Comparison of ENCODE assay signal across 16 cellular contexts in the genomic region with DNA sequence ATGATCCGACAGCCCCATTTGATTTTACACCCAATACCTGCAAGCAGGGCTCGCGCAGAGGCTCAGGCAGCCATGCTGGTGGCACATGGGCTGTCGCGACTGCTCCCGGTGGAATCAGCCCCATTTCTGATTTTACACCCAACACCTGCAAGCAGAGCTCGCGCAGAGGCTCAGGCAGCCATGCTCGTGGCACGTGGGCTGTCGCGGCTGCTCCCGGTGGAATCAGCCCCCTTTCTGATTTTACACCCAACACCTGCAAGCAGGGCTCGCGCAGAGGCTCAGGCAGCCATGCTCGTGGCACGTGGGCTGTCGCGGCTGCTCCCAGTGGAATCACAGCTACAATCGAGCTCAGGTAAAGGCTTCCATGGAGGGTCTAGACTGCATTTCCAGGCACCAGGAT.
DNase-seq lines count a peak whose midpoint lies in the region; TF ChIP-seq lines count a peak whose summit lies in the region.
"Had no signal": no experiment of that assay in that cellular context is flagged by ENCODE, and none has a peak within 500 bp of the region (broad histone marks: within the 10 kb centered on the region; RNA-seq: fewer than 3 reads in every experiment).

No MANE protein-coding gene starts in this region.

- no peak overlapping the region for H4K91ac ChIP-seq in H9 (ENCODE audit: insufficient read length, low read depth, low read length)

- no peak for TF ChIP-seq EP300 in esophagus muscularis mucosa (IDR thresholded peaks at IDR 0.05)

- no peak overlapping the region for H2BK15ac ChIP-seq in H9 (ENCODE audit: low read depth, low read length)

- H4K20me1 ChIP-seq in H9 (ENCODE audit: control insufficient read depth, insufficient read depth, insufficient read length), result no peaks in the 10 kb centered on the region
- H4K20me1 ChIP-seq: BLaER1 treated with 17β-estradiol and CSF1 and Interleukin-3, amounts not matched to agents 10 nM and 100 nM had no signal

- no CpG with 5 or more reads among the region's 20 CpGs for WGBS in H9 (ENCODE audit: extremely low coverage, insufficient read length, low lambda C conversion rate)
- 90% methylated on average over 20 of the region's 20 CpGs for WGBS in esophagus muscularis mucosa

- H3K27ac ChIP-seq in H9 (ENCODE audit: insufficient read length, low read depth, low read length) (no peak overlapping the region), esophagus muscularis mucosa (replicated peaks in 1 of 4) (no peak overlapping the region)
- H3K27ac ChIP-seq: BLaER1 treated with 17β-estradiol and CSF1 and Interleukin-3, amounts not matched to agents 10 nM and 100 nM had no signal

- H3K36me3 Mint-ChIP-seq in H9 (ENCODE audit: insufficient read depth in 1 of 3, low read depth in 3 of 3), result peaks cover 13 to 23% (median 22%) of the 10 kb centered on the region in 3 experiments; a peak in 6 of 7 replicates
- peaks cover 5% of the 10 kb centered on the region for H3K36me3 Mint-ChIP-seq in activated naive CD8-positive, alpha-beta T cell treated with anti-CD3 and anti-CD28 coated beads for 36 hours
- H3K36me3 Mint-ChIP-seq: CD4-positive, CD25-positive, alpha-beta regulatory T cell had no signal

- no peak overlapping the region for H3K4ac ChIP-seq in H9 (ENCODE audit: low read depth, low read length)

- peaks cover 10% of the 10 kb centered on the region for H3K27me3 Mint-ChIP-seq in H9 (ENCODE audit: low read depth)
- no peaks in the 10 kb centered on the region for H3K27me3 Mint-ChIP-seq in activated naive CD8-positive, alpha-beta T cell treated with anti-CD3 and anti-CD28 coated beads for 36 hours
- H3K27me3 Mint-ChIP-seq: CD4-positive, CD25-positive, alpha-beta regulatory T cell had no signal

- H2AFZ ChIP-seq in H9 (ENCODE audit: low read length), result no peak overlapping the region

- DNase-seq in H9 (peak; percentile 25), ecto neural progenitor cell (ENCODE audit: low spot score) (peak; percentile 46), islet precursor cell (peak; percentile 51), posterior vena cava (ENCODE audit: low spot score) (peak; percentile 78), esophagus muscularis mucosa (ENCODE audit: extremely low spot score) (no peak), KG1 (lab: John Stamatoyannopoulos, UW) (no peak)
- DNase-seq in activated naive CD8-positive, alpha-beta T cell treated with anti-CD3 and anti-CD28 coated beads for 36 hours, result no peak
- no peak for DNase-seq in stimulated activated naive CD4-positive, alpha-beta T cell treated with Interleukin-2 at 50 U/mL for 16 hours (lab: John Stamatoyannopoulos, UW)
- DNase-seq: ACHN; CD4-positive, CD25-positive, alpha-beta regulatory T cell; DMS 273 treated with DMSO at 0.1 percent for 48 hours; DMS79 treated with DMSO at 0.1 percent for 48 hours; GF-D8; HCEC 1CT; HFFc6 had no signal

- H3K4me3 ChIP-seq in esophagus muscularis mucosa, result no peak overlapping the region
- H3K4me3 ChIP-seq: BLaER1 treated with 17β-estradiol and CSF1 and Interleukin-3, amounts not matched to agents 10 nM and 100 nM had no signal

- H3K4me1 ChIP-seq in H9 (ENCODE audit: insufficient read depth, low read length) (no peaks in the 10 kb centered on the region), esophagus muscularis mucosa (no peaks in the 10 kb centered on the region)

- H3K9me3 ChIP-seq in H9 (ENCODE audit: control insufficient read depth, low read depth, low read length) (peaks cover 14% of the 10 kb centered on the region), esophagus muscularis mucosa (no peaks in the 10 kb centered on the region)

- H2BK120ac ChIP-seq in H9 (ENCODE audit: low read depth, low read length, poor library complexity, severe bottlenecking), result no peak overlapping the region

- no peaks in the 10 kb centered on the region for H3K79me1 ChIP-seq in H9 (ENCODE audit: insufficient read depth, low read depth, low read length, poor library complexity, severe bottlenecking)

- H3K27ac Mint-ChIP-seq in H9, result no peak overlapping the region
- H3K27ac Mint-ChIP-seq in activated naive CD8-positive, alpha-beta T cell treated with anti-CD3 and anti-CD28 coated beads for 36 hours, result no peak overlapping the region
- H3K27ac Mint-ChIP-seq: CD4-positive, CD25-positive, alpha-beta regulatory T cell; HFFc6 had no signal

- H3K4me1 Mint-ChIP-seq in H9, result peaks cover 5 to 6% of the 10 kb centered on the region in 2 experiments
- H3K4me1 Mint-ChIP-seq in activated naive CD8-positive, alpha-beta T cell treated with anti-CD3 and anti-CD28 coated beads for 36 hours, result no peaks in the 10 kb centered on the region
- H3K4me1 Mint-ChIP-seq: CD4-positive, CD25-positive, alpha-beta regulatory T cell had no signal

- no peak overlapping the region for H4K8ac ChIP-seq in H9 (replicated peaks; ENCODE audit: insufficient read length, low read depth, low read length)

- H2AK5ac ChIP-seq in H9 (ENCODE audit: insufficient read length, low read length), result no peak overlapping the region

- no peak overlapping the region for H3T11ph ChIP-seq in H9 (ENCODE audit: low read length)

- H3K23me2 ChIP-seq in H9 (ENCODE audit: insufficient read length, low read depth, low read length, poor library complexity, severe bottlenecking), result no peaks in the 10 kb centered on the region

- no peak overlapping the region for H2BK20ac ChIP-seq in H9 (ENCODE audit: low read depth, low read length, poor library complexity, severe bottlenecking)

- no peak overlapping the region for H3K9ac ChIP-seq in H9 (ENCODE audit: extremely low read depth, insufficient read length, low read length)
- H3K9ac ChIP-seq: BLaER1 treated with 17β-estradiol and CSF1 and Interleukin-3, amounts not matched to agents 10 nM and 100 nM had no signal

- no peak overlapping the region for H3K56ac ChIP-seq in H9 (ENCODE audit: insufficient read length, low read depth, low read length)

- peaks cover 31 to 37% of the 10 kb centered on the region in 2 experiments for H3K9me3 Mint-ChIP-seq in H9
- H3K9me3 Mint-ChIP-seq in activated naive CD8-positive, alpha-beta T cell treated with anti-CD3 and anti-CD28 coated beads for 36 hours, result peaks cover 28% of the 10 kb centered on the region

- no peaks in the 10 kb centered on the region for H3K79me2 ChIP-seq in H9 (ENCODE audit: insufficient read depth, low read length)

- H3K27me3 ChIP-seq in H9 (ENCODE audit: insufficient read depth, low read length), result no peaks in the 10 kb centered on the region
- H3K27me3 ChIP-seq in esophagus muscularis mucosa, result peaks cover 0 to 22% (median 0%) of the 10 kb centered on the region in 4 donors
- H3K27me3 ChIP-seq: BLaER1 treated with 17β-estradiol and CSF1 and Interleukin-3, amounts not matched to agents 10 nM and 100 nM had no signal

- no peak overlapping the region for H2BK5ac ChIP-seq in H9 (ENCODE audit: insufficient read length, low read length)

- no peak overlapping the region for H3K4me2 ChIP-seq in H9 (ENCODE audit: insufficient read depth, insufficient read length, low read length)
- H3K4me2 ChIP-seq: BLaER1 treated with 17β-estradiol and CSF1 and Interleukin-3, amounts not matched to agents 10 nM and 100 nM had no signal

- no peak overlapping the region for H3K4me3 Mint-ChIP-seq in H9
- H3K4me3 Mint-ChIP-seq in activated naive CD8-positive, alpha-beta T cell treated with anti-CD3 and anti-CD28 coated beads for 36 hours, result no peak overlapping the region
- H3K4me3 Mint-ChIP-seq: CD4-positive, CD25-positive, alpha-beta regulatory T cell; HFFc6 had no signal

- no peak for TF ChIP-seq POLR2A in esophagus muscularis mucosa (IDR thresholded peaks at IDR 0.05; ENCODE audit: low read depth)

- no peak overlapping the region for H2BK12ac ChIP-seq in H9 (ENCODE audit: insufficient read length, low read depth, low read length)

- no peaks in the 10 kb centered on the region for H3K36me3 ChIP-seq in esophagus muscularis mucosa
- H3K36me3 ChIP-seq: BLaER1 treated with 17β-estradiol and CSF1 and Interleukin-3, amounts not matched to agents 10 nM and 100 nM had no signal

- H4K5ac ChIP-seq in H9 (ENCODE audit: insufficient read length, low read depth, low read length), result no peak overlapping the region

- TF ChIP-seq CTCF in H9 (conservative IDR thresholded peaks at IDR 0.05), result no peak
- no peak for TF ChIP-seq CTCF in esophagus muscularis mucosa (IDR thresholded peaks at IDR 0.05)

- intact Hi-C loops in posterior vena cava (cut with DNase I) (no loop called here), esophagus muscularis mucosa (cut with DNase I) (no loop called here)

- peak overlapping the region; percentile 4; the same call in 1 of the 2 replicates for H3K14ac ChIP-seq in H9 (ENCODE audit: insufficient read depth, low read length)

- no peak overlapping the region for H3K23ac ChIP-seq in H9 (ENCODE audit: insufficient read length, low read depth, low read length)

- no peak overlapping the region for H3K18ac ChIP-seq in H9 (ENCODE audit: insufficient read length, low read depth, low read length)

Comparison
In these comparisons a context has a peak if more than half of its experiments do, and no peak if none do; other contexts are left out.
1. DNase-seq: peak in H9 (single experiment), ecto neural progenitor cell (single experiment), islet precursor cell (single experiment) and posterior vena cava (single experiment); none in activated naive CD8-positive, alpha-beta T cell treated with anti-CD3 and anti-CD28 coated beads for 36 hours (single experiment), esophagus muscularis mucosa (single experiment), stimulated activated naive CD4-positive, alpha-beta T cell treated with Interleukin-2 at 50 U/mL for 16 hours (single experiment) and KG1 (single experiment).